1 cellular context compared by ENCODE assay signal in the genomic region with DNA sequence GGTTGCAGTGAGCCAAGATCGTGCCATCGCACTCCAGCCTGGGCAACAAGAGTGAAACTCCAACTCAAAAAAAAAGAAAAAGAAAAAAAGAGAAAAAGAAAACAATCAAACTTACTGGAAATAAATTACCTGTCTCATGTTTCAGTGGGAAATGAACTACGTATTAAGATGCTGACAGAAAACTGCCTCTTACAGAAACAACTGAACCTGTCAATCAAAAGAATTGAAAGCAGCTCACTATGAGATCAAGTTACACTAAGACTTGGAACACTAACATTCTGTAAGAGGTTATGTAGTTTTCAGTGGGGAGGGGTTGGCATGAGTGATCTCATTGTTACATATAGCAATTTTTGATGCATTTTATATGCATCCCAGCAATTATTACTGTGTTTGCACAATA.
TF ChIP-seq lines count a peak whose summit lies in the region.

No MANE protein-coding gene starts in this region.

TF ChIP-seq in HepG2, 621 proteins besides CTCF, POLR2A, EP300 and RAD21 (continued from another document):
- TF ChIP-seq THRA (CRISPR knock-in tag; IDR thresholded peaks at IDR 0.05; ENCODE audit: borderline replicate concordance) (no peak), ATAD3A (CRISPR knock-in tag; IDR thresholded peaks at IDR 0.05) (no peak), NCOA5 (CRISPR knock-in tag; IDR thresholded peaks at IDR 0.05) (no peak)
